Comparison of ENCODE assay signal across 17 cellular contexts in genomic region chr1:22248746-22249145, GRCh38.
DNase-seq lines count a peak whose midpoint lies in the region; ATAC-seq, FAIRE-seq and TF ChIP-seq lines count a peak whose summit lies in the region.
"Had no signal": no experiment of that assay in that cellular context is flagged by ENCODE, and none has a peak within 500 bp of the region (broad histone marks: within the 10 kb centered on the region; RNA-seq: fewer than 3 reads in every experiment).

No MANE protein-coding gene starts in this region.

- no peaks in the 10 kb centered on the region for H4K20me1 ChIP-seq in H1 (replicated peaks in 1 of 2; ENCODE audit: control insufficient read depth in 1 of 2, insufficient read depth in 2 of 2, low read length in 2 of 2)

- POLR2A ChIA-PET in RWPE1 (lab: Yijun Ruan, JAX; ENCODE audit: low non-redundant PET) (no interaction called here), H1 (lab: Charles Lee; ENCODE audit: partially characterized antibody) (interaction anchor here (1.4 kb wide), 1 partner anchor 19 kb away, joined by 3 read pairs; no protein-coding TSS in a partner anchor)

- H2AK5ac ChIP-seq in H1 (ENCODE audit: low read depth, low read length) = peak overlapping the region; percentile 86; the same call in 1 of the 2 replicates

- H3K9ac ChIP-seq in H1 (replicated peaks in 1 of 4; ENCODE audit: extremely low read depth in 1 of 4, low read depth in 3 of 4, low read length in 3 of 4) = no peak overlapping the region

- H3K23ac ChIP-seq in H1 (ENCODE audit: insufficient read length) = no peak overlapping the region

- no peaks in the 10 kb centered on the region for H3K79me2 ChIP-seq in H1 (ENCODE audit: control insufficient read depth in 1 of 2, insufficient read depth in 2 of 2, low read length in 2 of 2)

- H2BK15ac ChIP-seq in H1 (ENCODE audit: low read length) = peak overlapping the region; percentile 53; the same call in 1 of the 2 replicates

- no peak for TF ChIP-seq CTCF in RWPE1 (conservative IDR thresholded peaks at IDR 0.05; ENCODE audit: low read depth)
- no peak for TF ChIP-seq CTCF in H1 (IDR thresholded peaks at IDR 0.05; ENCODE audit: control extremely low read depth in 1 of 3, insufficient read depth in 1 of 3, low read depth in 1 of 3, low read length in 3 of 3)
- no peak for TF ChIP-seq CTCF in nephron (IDR thresholded peaks at IDR 0.05; ENCODE audit: unreplicated experiment in 3 of 3)
- no peak for TF ChIP-seq CTCF in type B pancreatic cell (conservative IDR thresholded peaks at IDR 0.05)

- H3K4me1 Mint-ChIP-seq in nephron (peaks cover 57% of the 10 kb centered on the region), type B pancreatic cell (ENCODE audit: unreplicated experiment) (peaks cover 45% of the 10 kb centered on the region)

- H3K27me3 ChIP-seq in H1 (replicated peaks in 1 of 4; ENCODE audit: control insufficient read depth in 3 of 4, extremely low read depth in 1 of 4, insufficient read depth in 3 of 4, low read length in 3 of 4) = peaks cover 0 to 22% (median 7%) of the 10 kb centered on the region in 4 experiments; a peak in 4 of 7 replicates

- H3K9me3 Mint-ChIP-seq in nephron (no peaks in the 10 kb centered on the region), type B pancreatic cell (no peaks in the 10 kb centered on the region)
- H3K9me3 Mint-ChIP-seq: CD8-positive, alpha-beta T cell; HFFc6 had no signal

- FAIRE-seq in H1 (lab: Jason Lieb, UNC) = no peak
- FAIRE-seq: A549, D721Med had no signal

- no peaks in the 10 kb centered on the region for H3K36me3 ChIP-seq in H1 (ENCODE audit: control insufficient read depth in 2 of 4, insufficient read depth in 4 of 4, low read length in 3 of 4)

- no peak overlapping the region for H2AFZ ChIP-seq in H1 (ENCODE audit: low read length)

- CTCF ChIA-PET in RWPE1 (lab: Yijun Ruan, JAX) (interaction anchor here (0.9 kb wide), 1 partner anchor 168 kb away, joined by 6 read pairs; no protein-coding TSS in a partner anchor), H1 (lab: Charles Lee; ENCODE audit: partially characterized antibody) (interaction anchor here (0.8 to 1.9 kb wide), 10 partner anchors 9 to 116 kb away, joined by 3 to 4 read pairs (median 3); no protein-coding TSS in a partner anchor)

- H2BK12ac ChIP-seq in H1 (ENCODE audit: low read depth, low read length) = no peak overlapping the region; the same call in 1 of the 2 replicates

- H3K14ac ChIP-seq in H1 (ENCODE audit: insufficient read length) = no peak overlapping the region

- no peak overlapping the region for H3K4me2 ChIP-seq in H1 (ENCODE audit: insufficient read depth in 1 of 2, low read depth in 2 of 2, low read length in 2 of 2)
- H3K4me2 ChIP-seq: A549 had no signal

- H2BK5ac ChIP-seq in H1 (ENCODE audit: low read depth, low read length) = no peak overlapping the region

- H3K36me3 Mint-ChIP-seq in nephron (ENCODE audit: low read depth) = no peaks in the 10 kb centered on the region
- H3K36me3 Mint-ChIP-seq in type B pancreatic cell = no peaks in the 10 kb centered on the region
- H3K36me3 Mint-ChIP-seq: CD14-positive monocyte; CD8-positive, alpha-beta T cell had no signal

- no peak overlapping the region for H4K5ac ChIP-seq in H1 (ENCODE audit: insufficient read length, low read depth, low read length)

- peak overlapping the region in 2 of 3 experiments; percentile 56 to 69 for H3K27ac Mint-ChIP-seq in nephron
- peak overlapping the region; percentile 34 for H3K27ac Mint-ChIP-seq in type B pancreatic cell
- H3K27ac Mint-ChIP-seq: CD14-positive monocyte; CD8-positive, alpha-beta T cell; HFFc6 had no signal

- H3K18ac ChIP-seq in H1 (ENCODE audit: extremely low read depth, low read length) = peak overlapping the region; percentile 71

- H3K9me3 ChIP-seq in H1 (ENCODE audit: insufficient read depth in 2 of 2, low read depth in 1 of 2, low read length in 1 of 2) = no peaks in the 10 kb centered on the region
- H3K9me3 ChIP-seq: A549 had no signal

- H3K4ac ChIP-seq in H1 (replicated peaks; ENCODE audit: insufficient read length, low read depth, low read length) = peak overlapping the region; percentile 29

- H3K4me3 Mint-ChIP-seq in nephron = no peak overlapping the region
- no peak overlapping the region for H3K4me3 Mint-ChIP-seq in type B pancreatic cell
- H3K4me3 Mint-ChIP-seq: CD14-positive monocyte; CD8-positive, alpha-beta T cell; HFFc6 had no signal

- DNase-seq in RWPE1 (ENCODE audit: low spot score) = no peak
- no peak for DNase-seq in H1 (ENCODE audit: low read depth in 1 of 2, low spot score in 2 of 2)
- DNase-seq in type B pancreatic cell (ENCODE audit: extremely low spot score, unreplicated experiment) = no peak
- DNase-seq in midbrain (lab: John Stamatoyannopoulos, UW) = no peak
- DNase-seq in activated gamma-delta T cell treated with Interleukin-2 at 50 U/mL for 16 hours = no peak
- DNase-seq: CD8-positive, alpha-beta T cell; COR-L47; DMS153; GF-D8; HCEC 1CT; HFFc6 had no signal

- no peak for ATAC-seq in HG02610 (IDR thresholded peaks at IDR 0.05; ENCODE audit: unreplicated experiment)
- ATAC-seq: CD8-positive, alpha-beta T cell had no signal

- no peak overlapping the region for H3K4me3 ChIP-seq in H1 (ENCODE audit: extremely low read depth in 1 of 4, insufficient read depth in 2 of 4, low read depth in 3 of 4, low read length in 4 of 4)
- H3K4me3 ChIP-seq: A549 had no signal

- H3K4me1 ChIP-seq in H1 (replicated peaks in 1 of 4; ENCODE audit: control insufficient read depth in 3 of 4, insufficient read depth in 4 of 4, low read length in 3 of 4) = peaks cover 0 to 29% (median 16%) of the 10 kb centered on the region in 4 experiments; a peak in 6 of 7 replicates

- H4K91ac ChIP-seq in H1 (replicated peaks; ENCODE audit: insufficient read length, low read length) = no peak overlapping the region

- TF ChIP-seq POLR2A in H1 (IDR thresholded peaks at IDR 0.05; ENCODE audit: control extremely low read depth in 1 of 2, low read depth in 2 of 2, low read length in 2 of 2) = no peak

- peaks cover 44% of the 10 kb centered on the region for H3K27me3 Mint-ChIP-seq in nephron (ENCODE audit: low read depth)
- no peaks in the 10 kb centered on the region for H3K27me3 Mint-ChIP-seq in type B pancreatic cell

- no peak overlapping the region for H2BK120ac ChIP-seq in H1 (replicated peaks; ENCODE audit: low read depth, low read length)

- H3K79me1 ChIP-seq in H1 (ENCODE audit: low read depth, low read length) = no peaks in the 10 kb centered on the region

- no peak for TF ChIP-seq EP300 in H1 (IDR thresholded peaks at IDR 0.05; ENCODE audit: borderline replicate concordance in 1 of 2, low read depth in 2 of 2, low read length in 2 of 2)

- H4K8ac ChIP-seq in H1 (ENCODE audit: extremely low read depth, insufficient read depth, low read length) = peak overlapping the region; percentile 45

- TF ChIP-seq RAD21 in H1 (IDR thresholded peaks at IDR 0.05 in 1 of 2, conservative IDR thresholded peaks at IDR 0.05 in 1 of 2; ENCODE audit: low read depth in 2 of 2, low read length in 2 of 2) = no peak

- no peak overlapping the region for H2BK20ac ChIP-seq in H1 (ENCODE audit: low read length)

- H3K23me2 ChIP-seq in H1 (ENCODE audit: low read depth, low read length) = no peaks in the 10 kb centered on the region

- WGBS in H1 (ENCODE audit: extremely low coverage in 1 of 2, insufficient coverage in 1 of 2, insufficient read length in 1 of 2, insufficient replicate concordance in 2 of 2, low coverage in 1 of 2, low lambda C conversion rate in 2 of 2, missing lambda C conversion rate in 1 of 2), 2 experiments = 81% methylated on average over 8 of the region's 8 CpGs; no CpG with 5 or more reads in 1 of the 2 experiments

- no peak overlapping the region for H3K56ac ChIP-seq in H1 (replicated peaks; ENCODE audit: insufficient read length, low read depth, low read length)

- H3K27ac ChIP-seq in RWPE1 (peak overlapping the region; percentile 42), H1 (ENCODE audit: low read depth, low read length) (no peak overlapping the region)
- H3K27ac ChIP-seq: A549, HL-60 had no signal

TF ChIP-seq in H1, 55 proteins besides CTCF, POLR2A, EP300 and RAD21 (continues in another document):
- TF ChIP-seq SRF (IDR thresholded peaks at IDR 0.05; ENCODE audit: low read depth, low read length) (no peak), CHD1 (IDR thresholded peaks at IDR 0.05; ENCODE audit: low read depth, low read length) (no peak), MAFK (IDR thresholded peaks at IDR 0.05; ENCODE audit: low read depth, low read length) (no peak), E2F6 (IDR thresholded peaks at IDR 0.05) (no peak), POLR2AphosphoS5 (IDR thresholded peaks at IDR 0.05; ENCODE audit: low read depth, low read length) (no peak), TAF7 (optimal IDR thresholded peaks at IDR 0.05; ENCODE audit: borderline replicate concordance, low read depth, low read length) (no peak), TAF1 (IDR thresholded peaks at IDR 0.05; ENCODE audit: low read depth, low read length) (no peak), YY1 (IDR thresholded peaks at IDR 0.05; ENCODE audit: low read depth, low read length) (no peak), USF2 (IDR thresholded peaks at IDR 0.05; ENCODE audit: low read length) (no peak), SUZ12 (IDR thresholded peaks at IDR 0.05; ENCODE audit: low read length) (no peak), CBX5 (IDR thresholded peaks at IDR 0.05; ENCODE audit: low read depth, low read length) (no peak), JUND (IDR thresholded peaks at IDR 0.05; ENCODE audit: low read length) (no peak), ATF3 (IDR thresholded peaks at IDR 0.05; ENCODE audit: insufficient read depth, low read depth, low read length) (no peak), CTBP2 (IDR thresholded peaks at IDR 0.05; ENCODE audit: borderline replicate concordance, insufficient read depth, insufficient read length, low read length) (no peak), BCL11A (IDR thresholded peaks at IDR 0.05; ENCODE audit: low read depth in 2 of 2, low read length in 2 of 2) (no peak)
